Comparison of ENCODE assay signal across 9 cellular contexts in genomic region chr9:109974143-109974917, GRCh38.
DNase-seq lines count a peak whose midpoint lies in the region; ATAC-seq and TF ChIP-seq lines count a peak whose summit lies in the region.
"Had no signal": no experiment of that assay in that cellular context is flagged by ENCODE, and none has a peak within 500 bp of the region (broad histone marks: within the 10 kb centered on the region; RNA-seq: fewer than 3 reads in every experiment).

No MANE protein-coding gene starts in this region.

- H3K27ac Mint-ChIP-seq in mesothelial cell of epicardium = no peak overlapping the region
- H3K27ac Mint-ChIP-seq: nephron had no signal

- TF ChIP-seq CTCF in Peyer's patch (IDR thresholded peaks at IDR 0.05) = no peak
- TF ChIP-seq CTCF in mesothelial cell of epicardium (IDR thresholded peaks at IDR 0.05; ENCODE audit: unreplicated experiment) = no peak

- DNase-seq in Peyer's patch (peak in 2 of 3 donors; percentile 75 to 81), left lobe of liver (ENCODE audit: low spot score) (peak; percentile 88), mesothelial cell of epicardium (ENCODE audit: low spot score in 2 of 2, unreplicated experiment in 2 of 2) (no peak), NCI-H1694 (lab: John Stamatoyannopoulos, UW) (no peak), AG20443 (ENCODE audit: low spot score) (no peak)
- DNase-seq in effector memory CD4-positive, alpha-beta T cell = no peak

- ATAC-seq in GM18909 (IDR thresholded peaks at IDR 0.05; ENCODE audit: poor library complexity, unreplicated experiment) (peak; percentile 80), HG02798 (IDR thresholded peaks at IDR 0.05; ENCODE audit: poor library complexity, unreplicated experiment) (peak; percentile 88), left lobe of liver (peak; percentile 91)

- H3K4me1 ChIP-seq in Peyer's patch = peaks cover 0 to 20% (median 6%) of the 10 kb centered on the region in 4 donors
- peaks cover 6% of the 10 kb centered on the region for H3K4me1 ChIP-seq in effector memory CD4-positive, alpha-beta T cell (ENCODE audit: control insufficient read depth, insufficient read depth, low read length, poor library complexity, severe bottlenecking)

- no peak overlapping the region for H3K4me3 Mint-ChIP-seq in mesothelial cell of epicardium
- H3K4me3 Mint-ChIP-seq: nephron had no signal

- H3K4me1 Mint-ChIP-seq in mesothelial cell of epicardium = peaks cover 6% of the 10 kb centered on the region

- H3K36me3 ChIP-seq in Peyer's patch = no peaks in the 10 kb centered on the region
- H3K36me3 ChIP-seq in effector memory CD4-positive, alpha-beta T cell (ENCODE audit: control insufficient read depth, insufficient read depth, low read length) = no peaks in the 10 kb centered on the region

- H3K27ac ChIP-seq in Peyer's patch = peak overlapping the region in 3 of 4 donors; percentile 9 to 78 (median 50)
- no peak overlapping the region for H3K27ac ChIP-seq in effector memory CD4-positive, alpha-beta T cell (ENCODE audit: insufficient read depth, low read length, poor library complexity, severe bottlenecking)

- H3K36me3 Mint-ChIP-seq in mesothelial cell of epicardium = no peaks in the 10 kb centered on the region

- H3K4me3 ChIP-seq in Peyer's patch = no peak overlapping the region
- H3K4me3 ChIP-seq in effector memory CD4-positive, alpha-beta T cell (ENCODE audit: insufficient read depth, low read depth, low read length, poor library complexity, severe bottlenecking) = no peak overlapping the region

- H3K9me3 ChIP-seq in Peyer's patch = no peaks in the 10 kb centered on the region
- no peaks in the 10 kb centered on the region for H3K9me3 ChIP-seq in effector memory CD4-positive, alpha-beta T cell (ENCODE audit: control insufficient read depth, low read length)

- no peaks in the 10 kb centered on the region for H3K27me3 ChIP-seq in Peyer's patch
- no peaks in the 10 kb centered on the region for H3K27me3 ChIP-seq in effector memory CD4-positive, alpha-beta T cell (replicated peaks; ENCODE audit: control insufficient read depth, insufficient read depth, low read length, poor library complexity, severe bottlenecking)

- H3K9me3 Mint-ChIP-seq in mesothelial cell of epicardium = peaks cover 3% of the 10 kb centered on the region
- H3K9me3 Mint-ChIP-seq: nephron had no signal

- no peaks in the 10 kb centered on the region for H3K27me3 Mint-ChIP-seq in mesothelial cell of epicardium (ENCODE audit: low read depth)

- TF ChIP-seq POLR2A in Peyer's patch (IDR thresholded peaks at IDR 0.05) = no peak

Comparison
In these comparisons a context has a peak if more than half of its experiments do, and no peak if none do; other contexts are left out.
1. DNase-seq: peak in Peyer's patch (2 of 3) and left lobe of liver (single experiment); none in mesothelial cell of epicardium (0 of 2), NCI-H1694 (single experiment), AG20443 (single experiment) and effector memory CD4-positive, alpha-beta T cell (0 of 3).
2. Peak in every context shown above with its lines, with median percentiles within 50 percentile points of each other: ATAC-seq.